Comparison of ENCODE assay signal across 8 cellular contexts in the genomic region with DNA sequence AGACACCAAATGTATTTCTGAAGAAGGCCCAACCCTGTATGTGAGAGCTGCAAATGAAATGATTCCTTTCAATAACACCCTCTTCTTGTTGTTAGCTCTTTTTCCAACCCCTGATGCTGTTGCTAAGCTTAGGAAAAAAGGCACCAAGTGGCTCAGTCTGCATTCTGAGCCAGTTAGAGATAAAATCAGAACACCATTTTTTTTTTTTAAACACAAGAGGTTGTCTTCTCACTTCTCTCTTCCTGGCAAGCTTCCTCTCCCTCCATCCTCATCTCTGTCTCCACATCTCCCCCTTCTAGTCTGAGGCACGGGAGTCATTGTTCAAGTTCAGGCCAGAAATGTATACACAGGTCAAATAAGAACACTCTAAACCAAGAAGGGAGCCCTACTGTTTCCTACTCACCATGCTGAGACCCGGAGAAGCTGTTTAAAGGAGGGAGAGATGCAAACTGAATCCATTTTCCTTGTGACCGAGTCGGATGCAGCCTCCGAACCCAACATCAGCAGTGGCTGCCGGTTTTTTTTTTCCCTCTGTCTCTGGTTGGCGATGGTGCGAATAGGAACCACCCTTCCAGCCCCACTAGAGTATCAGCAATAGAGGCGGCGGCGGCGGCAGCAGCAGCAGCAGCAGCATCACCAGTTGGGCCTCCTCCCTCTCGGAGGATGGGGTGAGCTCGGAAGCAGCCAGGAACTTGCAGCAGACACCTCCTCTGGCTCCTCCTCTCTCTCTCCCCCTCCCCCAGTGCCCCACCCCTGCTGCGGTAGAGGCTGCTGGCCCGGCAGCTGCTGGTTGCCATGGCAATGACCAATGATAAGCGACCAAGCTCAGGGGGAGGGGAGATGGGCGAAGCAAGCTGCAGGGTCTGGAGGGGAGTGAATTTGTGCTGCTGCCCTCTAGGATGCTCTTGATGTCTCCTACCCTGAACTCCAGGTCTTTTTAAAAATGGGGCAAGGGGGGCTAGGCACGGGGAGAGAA. TPM values are rescaled to one million over a fixed set of nuclear protein-coding genes. Genes with fewer than 3 reads are reported as not detected.
DNase-seq lines count a peak whose midpoint lies in the region; ATAC-seq and TF ChIP-seq lines count a peak whose summit lies in the region.

Gene JAKMIP2 (minus strand): TSS at position 676 of the 976 bp plus-strand sequence. CDS start 110,922 bp downstream, outside the sequence.

- TF ChIP-seq POLR2A in sigmoid colon (IDR thresholded peaks at IDR 0.05) = no peak

- no peak within 1 kb of the TSS for H2AFZ ChIP-seq in GM23248
- peak within 1 kb of the TSS; percentile 87 for H2AFZ ChIP-seq in hepatocyte

- H4K20me1 ChIP-seq in GM23248 (ENCODE audit: insufficient read depth) = no peaks in the 10 kb centered on the region
- no peaks in the 10 kb centered on the region for H4K20me1 ChIP-seq in hepatocyte (ENCODE audit: insufficient read depth, poor library complexity, severe bottlenecking)

- H3K9ac ChIP-seq in GM23248 = no peak within 1 kb of the TSS

- in situ Hi-C loops in GM23248 (cut with MboI) = no loop called here

- no peaks in the 10 kb centered on the region for H3K9me2 ChIP-seq in GM23248 (ENCODE audit: insufficient read depth)
- H3K9me2 ChIP-seq in hepatocyte (replicated peaks; ENCODE audit: insufficient read depth) = no peaks in the 10 kb centered on the region

- no peak for ATAC-seq in GM21381 (IDR thresholded peaks at IDR 0.05; ENCODE audit: unreplicated experiment)

- no peaks in the 10 kb centered on the region for H3K4me1 ChIP-seq in GM23248 (ENCODE audit: insufficient read depth)
- H3K4me1 ChIP-seq in hepatocyte (ENCODE audit: insufficient read depth) = no peaks in the 10 kb centered on the region
- peaks cover 0 to 15% (median 9%) of the 10 kb centered on the region in 4 donors for H3K4me1 ChIP-seq in sigmoid colon

- H3K4me2 ChIP-seq in GM23248 (ENCODE audit: unreplicated experiment) (no peak within 1 kb of the TSS), hepatocyte (peak within 1 kb of the TSS; percentile 71)

- WGBS in GM23248 (ENCODE audit: low coverage in 1 of 2, low lambda C conversion rate in 2 of 2, missing lambda C conversion rate in 2 of 2), 2 experiments = 1 to 2% methylated on average over 19 of the region's 19 CpGs
- 3% methylated on average over 17 of the region's 19 CpGs for WGBS in hepatocyte (ENCODE audit: low lambda C conversion rate, missing lambda C conversion rate)
- WGBS in sigmoid colon, 2 donors = 2 to 7% methylated on average over 19 of the region's 19 CpGs

- DNase-seq in DMS 273 (lab: John Stamatoyannopoulos, UW; ENCODE audit: unreplicated experiment) = peak; percentile 99
- DNase-seq in GM23248 = peak; percentile 5
- peak; percentile 96 for DNase-seq in NCI-H1092 treated with DMSO at 0.1 percent for 48 hours (lab: John Stamatoyannopoulos, UW)
- peak; percentile 94 for DNase-seq in SW480 (ENCODE audit: low spot score)
- DNase-seq in amniotic epithelial cell (ENCODE audit: low read depth) = peak; percentile 49
- DNase-seq in hepatocyte (ENCODE audit: low spot score) = peak; percentile 91
- DNase-seq in sigmoid colon = peak; percentile 76

- H3F3A ChIP-seq in GM23248 (ENCODE audit: insufficient read depth) = no peaks in the 10 kb centered on the region

- H3K27me3 ChIP-seq in GM23248 (replicated peaks; ENCODE audit: insufficient read depth) (no peaks in the 10 kb centered on the region; the same call in none of the 2 replicates), hepatocyte (no peaks in the 10 kb centered on the region), sigmoid colon (no peaks in the 10 kb centered on the region)

- TF ChIP-seq CTCF in hepatocyte (IDR thresholded peaks at IDR 0.05; ENCODE audit: poor library complexity) (no peak), sigmoid colon (IDR thresholded peaks at IDR 0.05) (no peak)

- no peak for TF ChIP-seq EP300 in sigmoid colon (IDR thresholded peaks at IDR 0.05)

- intact Hi-C loops in sigmoid colon (cut with DNase I) = no loop called here

- no peak within 1 kb of the TSS for H3K4me3 ChIP-seq in GM23248
- peak within 1 kb of the TSS; percentile 31 for H3K4me3 ChIP-seq in hepatocyte
- peak within 1 kb of the TSS; percentile 23 to 37 (median 33) for H3K4me3 ChIP-seq in sigmoid colon

- H3K36me3 ChIP-seq in GM23248 (ENCODE audit: low read depth) (no peaks in the 10 kb centered on the region), hepatocyte (replicated peaks; ENCODE audit: insufficient read depth, low read depth) (no peaks in the 10 kb centered on the region), sigmoid colon (no peaks in the 10 kb centered on the region)

- H3K79me2 ChIP-seq in GM23248 (ENCODE audit: insufficient read depth) = no peaks in the 10 kb centered on the region
- no peaks in the 10 kb centered on the region for H3K79me2 ChIP-seq in hepatocyte

- H3K27ac ChIP-seq in GM23248 = no peak within 1 kb of the TSS
- peak within 1 kb of the TSS; percentile 64 for H3K27ac ChIP-seq in hepatocyte
- peak within 1 kb of the TSS in 3 of 4 donors; percentile 48 to 54 (median 48) for H3K27ac ChIP-seq in sigmoid colon

- H3K9me3 ChIP-seq in GM23248 (ENCODE audit: low read depth) = no peaks in the 10 kb centered on the region
- no peaks in the 10 kb centered on the region for H3K9me3 ChIP-seq in hepatocyte (ENCODE audit: low read depth)
- H3K9me3 ChIP-seq in sigmoid colon = no peaks in the 10 kb centered on the region

RNA-seq across cellular contexts. Expression of gene JAKMIP2, which starts in this region (rescaled TPM):
- not detected in 2 replicates for total RNA-seq in GM23248 (2014; rRNA removed; shearing (Covaris generic))
- 0.11 and 0.23 TPM in 2 replicates for polyA plus RNA-seq in GM23248 (2016; fragmentation: Nextera tagmentation; extraction: Ambion mirVana)
- 4.3 and 6.1 TPM in 2 replicates for total RNA-seq in hepatocyte
- polyA plus RNA-seq in hepatocyte = 1.4 and 3.8 TPM in 2 replicates
- 1 to 10 TPM; 2.5 to 8.9 (median 4.4) TPM for total RNA-seq in sigmoid colon
- polyA plus RNA-seq in sigmoid colon = under 1 TPM in 2 of 3 donors, not detected in 1; under 0.01 to 0.71 TPM

Comparison
In these comparisons a context has a peak if more than half of its experiments do, and no peak if none do; other contexts are left out.
1. Peak in DNase-seq in GM23248; RNA of the gene not detected or under 1 TPM.
2. DNase-seq: peak in every context shown above with its lines; median percentile 99 in DMS 273; 96 in NCI-H1092 treated with DMSO at 0.1 percent for 48 hours; 94 in SW480; 91 in hepatocyte; 76 in sigmoid colon; 49 in amniotic epithelial cell; 5 in GM23248.